Comparison of ENCODE assay signal across 1 cellular context in the genomic region with DNA sequence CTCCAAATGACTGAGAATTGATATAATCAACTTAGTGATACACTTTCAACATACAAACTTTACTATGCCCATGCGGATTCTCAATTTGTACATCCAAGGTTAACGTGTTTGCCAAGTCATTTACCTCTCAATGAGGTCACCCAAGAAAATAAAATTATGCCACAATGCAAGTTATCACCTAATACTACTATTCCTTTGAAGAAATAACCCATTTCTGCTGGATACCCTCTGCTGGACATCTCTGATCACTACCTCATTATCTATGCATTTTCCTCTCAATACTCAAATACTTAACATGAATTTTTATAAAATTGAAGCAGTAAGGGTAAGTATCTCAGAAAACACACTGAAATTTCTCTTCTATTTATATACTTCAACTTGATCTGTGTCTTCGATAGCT.
TF ChIP-seq lines count a peak whose summit lies in the region.

No MANE protein-coding gene starts in this region.

TF ChIP-seq in GM23338, 12 proteins besides CTCF, POLR2A, EP300 and RAD21 (continued from another document):
- TF ChIP-seq ZNF462 (CRISPR knock-in tag; IDR thresholded peaks at IDR 0.05) (no peak), CREB1 (CRISPR knock-in tag; IDR thresholded peaks at IDR 0.05; ENCODE audit: low read depth) (no peak), JUNB (IDR thresholded peaks at IDR 0.05; ENCODE audit: unreplicated experiment) (no peak), REST (IDR thresholded peaks at IDR 0.05; ENCODE audit: unreplicated experiment) (no peak), EZH2phosphoT487 (IDR thresholded peaks at IDR 0.05; ENCODE audit: unreplicated experiment) (no peak), NANOG (IDR thresholded peaks at IDR 0.05; ENCODE audit: borderline replicate concordance) (no peak), ZNF114 (CRISPR knock-in tag; IDR thresholded peaks at IDR 0.05) (no peak), POLR2AphosphoS5 (IDR thresholded peaks at IDR 0.05; ENCODE audit: low read depth) (no peak)
